ENCODE assay signal across 19 cellular contexts in genomic region chr10:84337199-84337598, GRCh38. TPM values are rescaled to one million over a fixed set of nuclear protein-coding genes. Genes with fewer than 3 reads are reported as not detected.
A peak's percentile ranks its signal among the peaks of the same experiment; 100 is the strongest.
DNase-seq lines count a peak whose midpoint lies in the region; ATAC-seq and TF ChIP-seq lines count a peak whose summit lies in the region.
"Had no signal": no experiment of that assay in that cellular context is flagged by ENCODE, and none has a peak within 500 bp of the region (broad histone marks: within the 10 kb centered on the region; RNA-seq: fewer than 3 reads in every experiment).

No MANE protein-coding gene starts in this region.

- CTCF ChIA-PET in SK-N-SH (lab: Yijun Ruan, JAX): interaction anchor here (7.3 kb wide), 1 partner anchor 15 kb away, joined by 34 read pairs; no protein-coding TSS in a partner anchor

- H3K27ac ChIP-seq in SK-N-SH (ENCODE audit: low read depth in 2 of 2, low read length in 1 of 2): peak overlapping the region in 1 of 2 experiments; percentile 62; a peak in 2 of 4 replicates
- H3K27ac ChIP-seq: heart right ventricle, ovary, uterus had no signal

- TF ChIP-seq CTCF in SK-N-SH (IDR thresholded peaks at IDR 0.05) (no peak), fibroblast of mammary gland (conservative IDR thresholded peaks at IDR 0.05; ENCODE audit: control insufficient read depth, insufficient read depth, low read depth, low read length) (no peak)

- no peaks in the 10 kb centered on the region for H3K27me3 ChIP-seq in SK-N-SH (ENCODE audit: insufficient read depth)
- H3K27me3 ChIP-seq: heart right ventricle, ovary, uterus had no signal

- DNase-seq in GM04503 (ENCODE audit: low read depth) (peak; percentile 12), SK-N-SH (no peak), fibroblast of mammary gland (ENCODE audit: low read depth) (peak; percentile 73), skeletal muscle cell (ENCODE audit: low read depth) (peak; percentile 30), 8988T (no peak), NCI-H524 treated with DMSO at 0.1 percent for 48 hours (lab: John Stamatoyannopoulos, UW) (no peak)
- no peak for DNase-seq in activated CD4-positive, alpha-beta T cell treated with anti-CD3 and anti-CD28 coated beads for 48 hours
- DNase-seq: activated CD4-positive, CD25-positive, alpha-beta regulatory T cell; activated CD8-positive, alpha-beta memory T cell treated with anti-CD3 and anti-CD28 coated beads, Interleukin-2, amount 50 U/mL, for 4 hours; activated naive CD8-positive, alpha-beta T cell treated with anti-CD3 and anti-CD28 coated beads for 36 hours; CD4-positive, CD25-positive, alpha-beta regulatory T cell; heart right ventricle; mucosa of descending colon; NCI-H1417 treated with DMSO at 0.1 percent for 48 hours; ovary; stimulated activated naive CD8-positive, alpha-beta T cell treated with anti-CD3 and anti-CD28 coated beads, Interleukin-15, amount 100 ng/mL, for 72 hours; T-cell; uterus had no signal

- H3K79me2 ChIP-seq in SK-N-SH (ENCODE audit: insufficient read depth): peaks cover 98% of the 10 kb centered on the region

- H3K9me2 ChIP-seq in SK-N-SH: no peaks in the 10 kb centered on the region

- H3K36me3 ChIP-seq in SK-N-SH (replicated peaks in 1 of 2; ENCODE audit: control insufficient read depth in 1 of 2, insufficient read depth in 2 of 2, low read length in 1 of 2): no peaks in the 10 kb centered on the region
- H3K36me3 ChIP-seq: heart right ventricle, ovary, uterus had no signal

- peak in 1 of 2 experiments; percentile 81; a peak in 2 of 4 replicates for TF ChIP-seq EP300 in SK-N-SH (IDR thresholded peaks at IDR 0.05; ENCODE audit: borderline replicate concordance in 1 of 2, low read depth in 1 of 2, low read length in 1 of 2)

- H3K4me1 ChIP-seq in SK-N-SH (ENCODE audit: control insufficient read depth in 1 of 2, insufficient read depth in 2 of 2, low read depth in 1 of 2, low read length in 1 of 2): peaks cover 22 to 29% of the 10 kb centered on the region in 2 experiments

- H3K9ac ChIP-seq in SK-N-SH: no peak overlapping the region

- ATAC-seq in GM18519 (IDR thresholded peaks at IDR 0.05; ENCODE audit: low FRiP score, unreplicated experiment): no peak
- ATAC-seq: mucosa of descending colon; stimulated activated naive CD8-positive, alpha-beta T cell treated with anti-CD3 and anti-CD28 coated beads, Interleukin-15, amount 100 ng/mL, for 72 hours; T-cell had no signal

- TF ChIP-seq RAD21 in SK-N-SH (IDR thresholded peaks at IDR 0.05; ENCODE audit: low read length): no peak

- no peaks in the 10 kb centered on the region for H3K9me3 ChIP-seq in SK-N-SH
- H3K9me3 ChIP-seq: heart right ventricle, mucosa of descending colon, ovary, uterus had no signal

- peaks cover 18% of the 10 kb centered on the region for H3F3A ChIP-seq in SK-N-SH (replicated peaks; ENCODE audit: insufficient read depth)

- no peak overlapping the region for H2AFZ ChIP-seq in SK-N-SH (ENCODE audit: low read depth)

- H3K4me2 ChIP-seq in SK-N-SH: peak overlapping the region; percentile 62

- WGBS in SK-N-SH (ENCODE audit: low lambda C conversion rate): 33% methylated on average over 3 of the region's 3 CpGs

- POLR2A ChIA-PET in SK-N-SH (lab: Yijun Ruan, JAX): no interaction called here

- peaks cover 94% of the 10 kb centered on the region for H4K20me1 ChIP-seq in SK-N-SH (ENCODE audit: insufficient read depth)

- H3K4me3 ChIP-seq in SK-N-SH (ENCODE audit: low read depth in 2 of 2, low read length in 1 of 2) (peak overlapping the region in 1 of 2 experiments; percentile 6; a peak in 1 of 4 replicates), fibroblast of mammary gland (ENCODE audit: control insufficient read depth, low read depth, low read length) (no peak overlapping the region), skeletal muscle cell (ENCODE audit: low read depth, low read length) (no peak overlapping the region)
- H3K4me3 ChIP-seq: heart right ventricle, mucosa of descending colon, ovary, uterus had no signal

TF ChIP-seq in SK-N-SH, 30 proteins besides CTCF, POLR2A, EP300 and RAD21:
- TF ChIP-seq GABPA (IDR thresholded peaks at IDR 0.05; ENCODE audit: low read depth) (no peak), USF2 (IDR thresholded peaks at IDR 0.05; ENCODE audit: borderline replicate concordance, low read depth, low read length) (no peak), TCF12 (IDR thresholded peaks at IDR 0.05) (peak; percentile 91), POLR2AphosphoS5 (IDR thresholded peaks at IDR 0.05; ENCODE audit: low read depth, low read length) (peak; percentile 90; the same call in 1 of the 2 replicates), ZBTB33 (IDR thresholded peaks at IDR 0.05; ENCODE audit: borderline replicate concordance, low read depth) (peak; percentile 57; the same call in 1 of the 2 replicates), PBX3 (IDR thresholded peaks at IDR 0.05) (peak; percentile 99), MEF2A (IDR thresholded peaks at IDR 0.05; ENCODE audit: borderline replicate concordance, low read depth) (peak; percentile 41; the same call in 1 of the 2 replicates), JUND (IDR thresholded peaks at IDR 0.05) (peak; percentile 97), EZH2phosphoT487 (IDR thresholded peaks at IDR 0.05; ENCODE audit: borderline replicate concordance, low read depth) (no peak), FOSL2 (IDR thresholded peaks at IDR 0.05; ENCODE audit: borderline replicate concordance, low read depth) (peak; percentile 88), SIN3A (IDR thresholded peaks at IDR 0.05; ENCODE audit: borderline replicate concordance, low read depth, low read length) (peak; percentile 77; the same call in 1 of the 2 replicates), TEAD4 (IDR thresholded peaks at IDR 0.05; ENCODE audit: borderline replicate concordance, insufficient read depth) (peak; percentile 51; the same call in 1 of the 2 replicates), RCOR1 (IDR thresholded peaks at IDR 0.05; ENCODE audit: low read length) (no peak), NFIC (IDR thresholded peaks at IDR 0.05; ENCODE audit: borderline replicate concordance) (peak; percentile 82), MAX (IDR thresholded peaks at IDR 0.05; ENCODE audit: low read depth) (peak; percentile 34; the same call in 1 of the 2 replicates), ELF1 (IDR thresholded peaks at IDR 0.05) (0 out of 2 replicates have a peak, but pooled peaks have one; percentile 14), FOXM1 (IDR thresholded peaks at IDR 0.05; ENCODE audit: low read depth) (0 out of 2 replicates have a peak, but pooled peaks have one; percentile 30), RXRA (IDR thresholded peaks at IDR 0.05; ENCODE audit: borderline replicate concordance, low read depth) (peak; percentile 52; the same call in 1 of the 2 replicates), TAF1 (IDR thresholded peaks at IDR 0.05; ENCODE audit: borderline replicate concordance, low read depth, low read length) (no peak)

RNA-seq across cellular contexts. Expression of gene CCSER2, which starts 8.8 kb away (rescaled TPM):
- polyA plus RNA-seq in SK-N-SH (2012; rRNA removed): 8.5 and 12.2 TPM in 2 replicates
- polyA plus RNA-seq in SK-N-SH (2012; cell fraction: cytosol; rRNA removed): 11.3 and 13.8 TPM in 2 replicates
- 3.7 and 10.9 TPM in 2 replicates for polyA plus RNA-seq in SK-N-SH (2012; cell fraction: nucleus; rRNA removed)

Comparison
In these comparisons a context has a peak if more than half of its experiments do, and no peak if none do; other contexts are left out.
1. DNase-seq: peak in GM04503 (single experiment), fibroblast of mammary gland (single experiment) and skeletal muscle cell (single experiment); none in SK-N-SH (single experiment), 8988T (single experiment), NCI-H524 treated with DMSO at 0.1 percent for 48 hours (single experiment) and activated CD4-positive, alpha-beta T cell treated with anti-CD3 and anti-CD28 coated beads for 48 hours (single experiment).